ENCODE assay signal across 7 cellular contexts in genomic region chr15:74653426-74654082, GRCh38. TPM values are rescaled to one million over a fixed set of nuclear protein-coding genes. Genes with fewer than 3 reads are reported as not detected.
A peak's percentile ranks its signal among the peaks of the same experiment; 100 is the strongest.
DNase-seq lines count a peak whose midpoint lies in the region; FAIRE-seq and TF ChIP-seq lines count a peak whose summit lies in the region.

No MANE protein-coding gene starts in this region.

- H3K27me3 ChIP-seq in small intestine (ENCODE audit: control insufficient read depth in 2 of 2, insufficient read depth in 2 of 2, low read length in 2 of 2) = no peaks in the 10 kb centered on the region

- peak; percentile 75 for DNase-seq in HCEC 1CT
- DNase-seq in SW480 (ENCODE audit: low spot score) = peak; percentile 56
- DNase-seq in foreskin fibroblast = peak; percentile 76 to 92
- DNase-seq in small intestine = peak; percentile 38
- no peak for DNase-seq in KG1 (lab: John Stamatoyannopoulos, UW)
- DNase-seq in frontal cortex (ENCODE audit: low spot score in 2 of 2) = no peak
- DNase-seq in HuH-7.5 (ENCODE audit: low spot score) = no peak

- TF ChIP-seq CTCF in foreskin fibroblast (IDR thresholded peaks at IDR 0.05; ENCODE audit: low read depth, low read length) = no peak

- peaks cover 4% of the 10 kb centered on the region in 2 donors for H3K36me3 ChIP-seq in small intestine (ENCODE audit: control insufficient read depth in 2 of 2, insufficient read depth in 2 of 2, low read length in 2 of 2)

- FAIRE-seq in small intestine (lab: Jason Lieb, UNC) (no peak), frontal cortex (lab: Jason Lieb, UNC) (no peak)

- H3K27ac ChIP-seq in small intestine (ENCODE audit: low read depth in 1 of 2, low read length in 1 of 2) = no peak overlapping the region

- H3K9me3 ChIP-seq in small intestine (ENCODE audit: control insufficient read depth, low read depth) = no peaks in the 10 kb centered on the region

- peaks cover 2 to 8% of the 10 kb centered on the region in 2 donors for H3K4me1 ChIP-seq in small intestine (ENCODE audit: control insufficient read depth in 2 of 2, insufficient read depth in 1 of 2, low read depth in 1 of 2, low read length in 1 of 2)

- H3K4me3 ChIP-seq in foreskin fibroblast (ENCODE audit: low read depth in 1 of 2, low read length in 2 of 2) = no peak overlapping the region
- H3K4me3 ChIP-seq in small intestine (ENCODE audit: low read depth in 1 of 2, low read length in 2 of 2) = no peak overlapping the region

- 77 to 80% (median 78%) methylated on average over 7 of the region's 7 CpGs for WGBS in small intestine, 3 donors

RNA-seq across cellular contexts. Expression of gene CLK3, which starts 37.9 kb away (rescaled TPM):
- 10 to 100 TPM; 47.8 to 84.5 (median 73.2) TPM for polyA plus RNA-seq in small intestine
- total RNA-seq in frontal cortex = 26.5 TPM

RNA-seq across cellular contexts. Expression of gene EDC3, which starts 42.3 kb away (rescaled TPM):
- polyA plus RNA-seq in small intestine = 10 to 100 TPM; 13.5 to 25.5 (median 16.9) TPM
- total RNA-seq in frontal cortex = 12.2 TPM

Comparison
In these comparisons a context has a peak if more than half of its experiments do, and no peak if none do; other contexts are left out.
1. DNase-seq: peak in HCEC 1CT (single experiment), SW480 (single experiment), foreskin fibroblast (2 of 2) and small intestine (single experiment); none in KG1 (single experiment), frontal cortex (0 of 2) and HuH-7.5 (single experiment).